9 cellular contexts compared by ENCODE assay signal in genomic region chr15:74375303-74375693, GRCh38. TPM values are rescaled to one million over a fixed set of nuclear protein-coding genes. Genes with fewer than 3 reads are reported as not detected.
DNase-seq lines count a peak whose midpoint lies in the region; ATAC-seq, FAIRE-seq and TF ChIP-seq lines count a peak whose summit lies in the region.
"Had no signal": no experiment of that assay in that cellular context is flagged by ENCODE, and none has a peak within 500 bp of the region (broad histone marks: within the 10 kb centered on the region; RNA-seq: fewer than 3 reads in every experiment).

No MANE protein-coding gene starts in this region.

- H3K79me2 ChIP-seq in fibroblast of lung (ENCODE audit: control insufficient read depth, insufficient read depth, low read length) = no peaks in the 10 kb centered on the region

- no peaks in the 10 kb centered on the region for H4K20me1 ChIP-seq in fibroblast of lung (ENCODE audit: control insufficient read depth, extremely low read depth, insufficient read depth, low read length)

- no peak overlapping the region for H3K27ac ChIP-seq in fibroblast of lung (ENCODE audit: insufficient read depth, low read length)

- no peaks in the 10 kb centered on the region for H3K36me3 Mint-ChIP-seq in activated T-cell treated with anti-CD3 and anti-CD28 coated beads, Interleukin-2, amount 50 U/mL, for 24 hours (ENCODE audit: low read depth)
- no peaks in the 10 kb centered on the region for H3K36me3 Mint-ChIP-seq in nephron (ENCODE audit: low read depth)

- no peak overlapping the region for H3K9ac ChIP-seq in fibroblast of lung (ENCODE audit: insufficient read depth, low read length)

- no peaks in the 10 kb centered on the region for H3K27me3 Mint-ChIP-seq in activated T-cell treated with anti-CD3 and anti-CD28 coated beads, Interleukin-2, amount 50 U/mL, for 24 hours
- H3K27me3 Mint-ChIP-seq in nephron (ENCODE audit: low read depth) = peaks cover 25% of the 10 kb centered on the region

- TF ChIP-seq CTCF in LNCaP clone FGC (IDR thresholded peaks at IDR 0.05; ENCODE audit: control insufficient read depth, extremely low read depth, insufficient read depth) (peak; percentile 83), fibroblast of lung (conservative IDR thresholded peaks at IDR 0.05 in 1 of 2, IDR thresholded peaks at IDR 0.05 in 1 of 2; ENCODE audit: low read depth in 1 of 2, low read length in 2 of 2) (peak; percentile 95 to 96), nephron (IDR thresholded peaks at IDR 0.05; ENCODE audit: unreplicated experiment in 3 of 3) (peak; percentile 83 to 87 (median 86))

- H3K36me3 ChIP-seq in fibroblast of lung (ENCODE audit: control insufficient read depth, insufficient read depth, low read length) = no peaks in the 10 kb centered on the region

- H3K9me3 Mint-ChIP-seq in activated T-cell treated with anti-CD3 and anti-CD28 coated beads, Interleukin-2, amount 50 U/mL, for 24 hours = no peaks in the 10 kb centered on the region
- no peaks in the 10 kb centered on the region for H3K9me3 Mint-ChIP-seq in nephron

- H3K4me1 ChIP-seq in fibroblast of lung (ENCODE audit: control insufficient read depth, extremely low read depth, insufficient read depth, low read length) = peaks cover 5% of the 10 kb centered on the region

- H3K9me3 ChIP-seq in fibroblast of lung (ENCODE audit: control insufficient read depth, insufficient read depth, low read depth, low read length) = no peaks in the 10 kb centered on the region

- H3K27me3 ChIP-seq in fibroblast of lung (ENCODE audit: control insufficient read depth, insufficient read depth, low read length) = peaks cover 15% of the 10 kb centered on the region

- H3K4me3 Mint-ChIP-seq in activated T-cell treated with anti-CD3 and anti-CD28 coated beads, Interleukin-2, amount 50 U/mL, for 24 hours = peak overlapping the region; percentile 77
- H3K4me3 Mint-ChIP-seq in nephron = peak overlapping the region; percentile 73 to 84 (median 77)

- ATAC-seq in GM21825 (IDR thresholded peaks at IDR 0.05; ENCODE audit: unreplicated experiment) = no peak

- no peak overlapping the region for H3K4me2 ChIP-seq in fibroblast of lung (ENCODE audit: extremely low read depth, insufficient read depth, low read length)

- peak; percentile 88 for DNase-seq in ELR (ENCODE audit: low read depth)
- DNase-seq in LNCaP clone FGC (ENCODE audit: low read depth) = peak; percentile 70
- DNase-seq in RCC 7860 (ENCODE audit: low spot score) = peak; percentile 66
- peak; percentile 85 for DNase-seq in activated T-cell treated with anti-CD3 and anti-CD28 coated beads, Interleukin-2, amount 50 U/mL, for 24 hours
- DNase-seq in fibroblast of lung (ENCODE audit: low read depth in 2 of 2) = peak; percentile 69 to 81
- peak; percentile 74 for DNase-seq in stromal cell of bone marrow (ENCODE audit: low read depth)

- peaks cover 54% of the 10 kb centered on the region for H3K4me1 Mint-ChIP-seq in activated T-cell treated with anti-CD3 and anti-CD28 coated beads, Interleukin-2, amount 50 U/mL, for 24 hours (ENCODE audit: low read depth)
- H3K4me1 Mint-ChIP-seq in nephron = peaks cover 6% of the 10 kb centered on the region

- H3K4me3 ChIP-seq in LNCaP clone FGC (ENCODE audit: low read depth, low read length) = no peak overlapping the region; the same call in 1 of the 2 replicates
- H3K4me3 ChIP-seq in fibroblast of lung (replicated peaks in 1 of 4; ENCODE audit: control extremely low read depth in 1 of 4, insufficient read depth in 1 of 4, low read depth in 3 of 4, low read length in 4 of 4) = no peak overlapping the region

- FAIRE-seq in RCC 7860 (lab: Jason Lieb, UNC) = peak; percentile 40
- FAIRE-seq: islet of Langerhans had no signal

- H3K27ac Mint-ChIP-seq in activated T-cell treated with anti-CD3 and anti-CD28 coated beads, Interleukin-2, amount 50 U/mL, for 24 hours = peak overlapping the region; percentile 67
- no peak overlapping the region for H3K27ac Mint-ChIP-seq in nephron

- no peak overlapping the region for H2AFZ ChIP-seq in fibroblast of lung (ENCODE audit: low read length)

RNA-seq across cellular contexts. Expression of gene CYP11A1, which starts 7.9 kb away (rescaled TPM):
- total RNA-seq in fibroblast of lung = 0.33 and 0.51 TPM in 2 replicates
- polyA plus RNA-seq in fibroblast of lung = 0.05 and 0.07 TPM in 2 replicates
- polyA plus RNA-seq in fibroblast of lung (2012) = 0.15 TPM in 1 of 2 replicates, not detected in the other
- polyA minus RNA-seq in fibroblast of lung (ENCODE audit: low replicate concordance) = 3.1 TPM in 1 of 2 replicates, not detected in the other

RNA-seq across cellular contexts. Expression of gene SEMA7A, which starts 58.5 kb away (rescaled TPM):
- 2.3 and 5.6 TPM in 2 replicates for total RNA-seq in fibroblast of lung
- 12.5 and 18.5 TPM in 2 replicates for polyA plus RNA-seq in fibroblast of lung
- 16.1 and 22.2 TPM in 2 replicates for polyA plus RNA-seq in fibroblast of lung (2012)
- 18.9 and 29.8 TPM in 2 replicates for polyA minus RNA-seq in fibroblast of lung (ENCODE audit: low replicate concordance)
